Comparison of ENCODE assay signal across 7 cellular contexts in genomic region chr10:99560277-99561126, GRCh38. TPM values are rescaled to one million over a fixed set of nuclear protein-coding genes. Genes with fewer than 3 reads are reported as not detected.
DNase-seq lines count a peak whose midpoint lies in the region; ATAC-seq and TF ChIP-seq lines count a peak whose summit lies in the region.

No MANE protein-coding gene starts in this region.

- DNase-seq in DND-41 (peak; percentile 40), HuH-7 (ENCODE audit: low spot score) (peak; percentile 55), SJSA1 (ENCODE audit: low read depth in 1 of 2, low spot score in 2 of 2) (peak; percentile 48 to 58), astrocyte of the hippocampus (ENCODE audit: low read depth, low spot score) (peak; percentile 37), left colon (peak in 1 of 2 donors; percentile 53), mesenteric fat pad (ENCODE audit: low spot score) (no peak)
- peak; percentile 63 for DNase-seq in stimulated activated naive CD8-positive, alpha-beta T cell treated with anti-CD3 and anti-CD28 coated beads, Interleukin-15, Interleukin-2, amounts not matched to agents 100 U/mL and 50 U/mL, for 24 hours

- H3K4me3 ChIP-seq in DND-41 (ENCODE audit: low read depth in 1 of 2, low read length in 2 of 2) (no peak overlapping the region), SJSA1 (no peak overlapping the region)

- intact Hi-C loops in left colon (cut with DNase I, micrococcal nuclease), result no loop called here

- H3K27ac ChIP-seq in DND-41 (ENCODE audit: low read length), result no peak overlapping the region
- H3K27ac ChIP-seq in SJSA1, result no peak overlapping the region

- H3K36me3 ChIP-seq in DND-41 (ENCODE audit: insufficient read depth, low read length) (no peaks in the 10 kb centered on the region), SJSA1 (no peaks in the 10 kb centered on the region)

- no peaks in the 10 kb centered on the region for H3K79me2 ChIP-seq in DND-41 (ENCODE audit: insufficient read depth, low read length)

- no peaks in the 10 kb centered on the region for H3K9me3 ChIP-seq in DND-41 (ENCODE audit: insufficient read depth, low read length, severe bottlenecking)
- no peaks in the 10 kb centered on the region for H3K9me3 ChIP-seq in SJSA1 (replicated peaks)

- H3K4me1 ChIP-seq in DND-41 (ENCODE audit: insufficient read depth, low read length) (no peaks in the 10 kb centered on the region), SJSA1 (replicated peaks) (no peaks in the 10 kb centered on the region)

- no peak overlapping the region for H3K9ac ChIP-seq in DND-41 (ENCODE audit: low read depth, low read length)

- H3K27me3 ChIP-seq in DND-41 (ENCODE audit: insufficient read depth, low read length, poor library complexity) (peaks cover 7% of the 10 kb centered on the region), SJSA1 (replicated peaks) (no peaks in the 10 kb centered on the region; the same call in 1 of the 2 replicates)

- peak; percentile 80 for TF ChIP-seq CTCF in DND-41 (IDR thresholded peaks at IDR 0.05; ENCODE audit: borderline replicate concordance, extremely low read depth, low read length, poor library complexity, severe bottlenecking)

- H2AFZ ChIP-seq in DND-41 (ENCODE audit: low read depth, low read length), result no peak overlapping the region

- peak; percentile 49; the same call in 2 of the 3 replicates for ATAC-seq in DND-41 (ENCODE audit: insufficient read depth, low read depth)
- ATAC-seq in left colon, result peak; percentile 78
- no peak for ATAC-seq in stimulated activated naive CD8-positive, alpha-beta T cell treated with anti-CD3 and anti-CD28 coated beads, Interleukin-15, Interleukin-2, amounts not matched to agents 100 U/mL and 50 U/mL, for 24 hours

- no peak overlapping the region for H3K4me2 ChIP-seq in DND-41 (ENCODE audit: insufficient read depth, low read length)

- H4K20me1 ChIP-seq in DND-41 (ENCODE audit: insufficient read depth, low read length), result no peaks in the 10 kb centered on the region

RNA-seq across cellular contexts. Expression of gene NKX2-3, which starts 27.8 kb away (rescaled TPM):
- total RNA-seq in SJSA1 (2014; rRNA removed; shearing (Covaris generic)), result 1.4 TPM in 1 of 2 replicates, not detected in the other
- total RNA-seq in left colon (10 to 100 TPM in 1 of 2 donors, 1 to 10 TPM in 1; 3.4 to 11.7 TPM), mesenteric fat pad (2.8 TPM)

RNA-seq across cellular contexts. Expression of gene SLC25A28, which starts 59.7 kb away (rescaled TPM):
- total RNA-seq in SJSA1 (2014; rRNA removed; shearing (Covaris generic)), result 16.9 and 20.7 TPM in 2 replicates
- 10 to 100 TPM; 28.8 to 35.7 TPM for total RNA-seq in left colon
- 57.8 TPM for total RNA-seq in mesenteric fat pad
